ENCODE assay signal across 10 cellular contexts in the genomic region with DNA sequence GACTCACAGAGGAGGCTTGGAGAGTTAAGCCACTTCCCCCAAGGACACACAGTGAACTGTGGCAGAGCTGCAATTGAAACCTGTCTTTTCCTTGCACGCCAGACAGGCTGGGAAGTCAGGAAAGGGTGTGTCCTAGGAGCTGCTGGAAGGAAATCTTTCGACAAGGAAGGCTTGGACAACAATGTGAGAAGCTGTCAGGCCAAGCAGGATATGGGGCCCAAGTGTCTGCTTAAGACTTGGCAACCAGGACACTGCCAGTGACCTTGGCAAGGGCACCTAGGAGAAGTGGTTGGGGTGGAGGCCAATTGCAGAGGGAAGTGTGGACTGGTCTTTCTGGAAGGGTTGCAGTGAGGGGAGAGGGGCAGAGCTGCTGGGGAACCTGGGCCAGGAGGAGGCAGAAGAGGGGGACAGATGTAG. TPM values are rescaled to one million over a fixed set of nuclear protein-coding genes. Genes with fewer than 3 reads are reported as not detected.
DNase-seq lines count a peak whose midpoint lies in the region; ATAC-seq, FAIRE-seq and TF ChIP-seq lines count a peak whose summit lies in the region.
"Had no signal": no experiment of that assay in that cellular context is flagged by ENCODE, and none has a peak within 500 bp of the region (broad histone marks: within the 10 kb centered on the region; RNA-seq: fewer than 3 reads in every experiment).

No MANE protein-coding gene starts in this region.

- H3K36me3 ChIP-seq in breast epithelium (no peaks in the 10 kb centered on the region), lower lobe of right lung (no peaks in the 10 kb centered on the region)

- peak overlapping the region; percentile 47 for H3K27ac Mint-ChIP-seq in activated CD4-positive, alpha-beta memory T cell treated with anti-CD3 and anti-CD28 coated beads, Interleukin-2, amount 10 ng/mL, durations not matched to agents 7 days and 5 days
- no peak overlapping the region for H3K27ac Mint-ChIP-seq in activated CD4-positive, alpha-beta memory T cell treated with anti-CD3 and anti-CD28 coated beads for 36 hours
- peak overlapping the region; percentile 88 for H3K27ac Mint-ChIP-seq in type B pancreatic cell
- H3K27ac Mint-ChIP-seq in activated CD8-positive, alpha-beta memory T cell treated with anti-CD3 and anti-CD28 coated beads, Interleukin-2, amount 10 ng/mL, durations not matched to agents 7 days and 5 days = no peak overlapping the region

- H3K27me3 ChIP-seq in breast epithelium (no peaks in the 10 kb centered on the region), lower lobe of right lung (ENCODE audit: low read depth) (no peaks in the 10 kb centered on the region)

- no peaks in the 10 kb centered on the region for H3K9me3 ChIP-seq in breast epithelium
- no peaks in the 10 kb centered on the region for H3K9me3 ChIP-seq in lower lobe of right lung

- no peaks in the 10 kb centered on the region for H3K36me3 Mint-ChIP-seq in activated CD4-positive, alpha-beta memory T cell treated with anti-CD3 and anti-CD28 coated beads, Interleukin-2, amount 10 ng/mL, durations not matched to agents 7 days and 5 days (ENCODE audit: low read depth)
- no peaks in the 10 kb centered on the region for H3K36me3 Mint-ChIP-seq in activated CD4-positive, alpha-beta memory T cell treated with anti-CD3 and anti-CD28 coated beads for 36 hours
- no peaks in the 10 kb centered on the region for H3K36me3 Mint-ChIP-seq in type B pancreatic cell
- H3K36me3 Mint-ChIP-seq in activated CD8-positive, alpha-beta memory T cell treated with anti-CD3 and anti-CD28 coated beads, Interleukin-2, amount 10 ng/mL, durations not matched to agents 7 days and 5 days = no peaks in the 10 kb centered on the region

- FAIRE-seq in urothelium cell line (lab: Jason Lieb, UNC) = no peak

- CTCF ChIA-PET in activated CD4-positive, alpha-beta memory T cell treated with anti-CD3 and anti-CD28 coated beads, Interleukin-2, amount 10 ng/mL, durations not matched to agents 7 days and 5 days (lab: Charles Lee) = interaction anchor here (1.2 to 2.8 kb wide), 3 partner anchors 19 to 49 kb away, joined by 4 to 14 read pairs (median 6); a partner anchor contains a TSS
- CTCF ChIA-PET in activated CD4-positive, alpha-beta memory T cell treated with anti-CD3 and anti-CD28 coated beads for 36 hours (lab: Charles Lee) = interaction anchor here (1.8 to 3.4 kb wide), 3 partner anchors 19 to 50 kb away, joined by 8 to 30 read pairs (median 22); a partner anchor contains a TSS
- CTCF ChIA-PET in activated CD8-positive, alpha-beta memory T cell treated with anti-CD3 and anti-CD28 coated beads, Interleukin-2, amount 10 ng/mL, durations not matched to agents 7 days and 5 days (lab: Charles Lee) = interaction anchor here (0.8 to 5.2 kb wide), 5 partner anchors 19 to 68 kb away, joined by 3 to 26 read pairs (median 6); a partner anchor contains a TSS

- peak overlapping the region; percentile 52 to 75 for H3K27ac ChIP-seq in breast epithelium
- peak overlapping the region; percentile 85 for H3K27ac ChIP-seq in lower lobe of right lung

- intact Hi-C loops in activated CD4-positive, alpha-beta memory T cell treated with anti-CD3 and anti-CD28 coated beads for 36 hours (cut with micrococcal nuclease) = no loop called here
- intact Hi-C loops in breast epithelium (cut with DNase I; ENCODE audit: low total_unique reads) = loop anchor here (1.0 to 5.0 kb wide), 2 partner anchors 23 to 1028 kb away; no protein-coding TSS in a partner anchor
- intact Hi-C loops in lower lobe of right lung (cut with DNase I) = no loop called here

- TF ChIP-seq POLR2A in breast epithelium (IDR thresholded peaks at IDR 0.05) = no peak

- POLR2A ChIA-PET in activated CD4-positive, alpha-beta memory T cell treated with anti-CD3 and anti-CD28 coated beads, Interleukin-2, amount 10 ng/mL, durations not matched to agents 7 days and 5 days (lab: Charles Lee) = interaction anchor here (0.7 to 0.8 kb wide), 2 partner anchors 8 to 30 kb away, joined by 3 read pairs; no protein-coding TSS in a partner anchor
- POLR2A ChIA-PET in activated CD4-positive, alpha-beta memory T cell treated with anti-CD3 and anti-CD28 coated beads for 36 hours (lab: Charles Lee) = no interaction called here

- TF ChIP-seq CTCF in breast epithelium (IDR thresholded peaks at IDR 0.05) = no peak
- TF ChIP-seq CTCF in lower lobe of right lung (IDR thresholded peaks at IDR 0.05) = no peak
- TF ChIP-seq CTCF in type B pancreatic cell (conservative IDR thresholded peaks at IDR 0.05) = no peak

- H3K27me3 Mint-ChIP-seq in activated CD4-positive, alpha-beta memory T cell treated with anti-CD3 and anti-CD28 coated beads, Interleukin-2, amount 10 ng/mL, durations not matched to agents 7 days and 5 days = peaks cover 8% of the 10 kb centered on the region
- H3K27me3 Mint-ChIP-seq in activated CD4-positive, alpha-beta memory T cell treated with anti-CD3 and anti-CD28 coated beads for 36 hours = no peaks in the 10 kb centered on the region
- H3K27me3 Mint-ChIP-seq in type B pancreatic cell = peaks cover 16% of the 10 kb centered on the region
- peaks cover 7% of the 10 kb centered on the region for H3K27me3 Mint-ChIP-seq in activated CD8-positive, alpha-beta memory T cell treated with anti-CD3 and anti-CD28 coated beads, Interleukin-2, amount 10 ng/mL, durations not matched to agents 7 days and 5 days

- ATAC-seq in lower lobe of right lung = peak; percentile 2 to 21
- ATAC-seq in activated CD8-positive, alpha-beta memory T cell treated with anti-CD3 and anti-CD28 coated beads, Interleukin-2, amount 10 ng/mL, durations not matched to agents 7 days and 5 days = no peak
- ATAC-seq: left lobe of liver had no signal

- H3K4me3 Mint-ChIP-seq in activated CD4-positive, alpha-beta memory T cell treated with anti-CD3 and anti-CD28 coated beads, Interleukin-2, amount 10 ng/mL, durations not matched to agents 7 days and 5 days = no peak overlapping the region
- no peak overlapping the region for H3K4me3 Mint-ChIP-seq in activated CD4-positive, alpha-beta memory T cell treated with anti-CD3 and anti-CD28 coated beads for 36 hours
- H3K4me3 Mint-ChIP-seq in type B pancreatic cell = peak overlapping the region; percentile 36
- H3K4me3 Mint-ChIP-seq in activated CD8-positive, alpha-beta memory T cell treated with anti-CD3 and anti-CD28 coated beads, Interleukin-2, amount 10 ng/mL, durations not matched to agents 7 days and 5 days = no peak overlapping the region

- peaks cover 20% of the 10 kb centered on the region for H3K4me1 Mint-ChIP-seq in activated CD4-positive, alpha-beta memory T cell treated with anti-CD3 and anti-CD28 coated beads, Interleukin-2, amount 10 ng/mL, durations not matched to agents 7 days and 5 days
- H3K4me1 Mint-ChIP-seq in activated CD4-positive, alpha-beta memory T cell treated with anti-CD3 and anti-CD28 coated beads for 36 hours (ENCODE audit: low read depth) = peaks cover 27% of the 10 kb centered on the region
- H3K4me1 Mint-ChIP-seq in type B pancreatic cell (ENCODE audit: unreplicated experiment) = peaks cover 35% of the 10 kb centered on the region
- peaks cover 23% of the 10 kb centered on the region for H3K4me1 Mint-ChIP-seq in activated CD8-positive, alpha-beta memory T cell treated with anti-CD3 and anti-CD28 coated beads, Interleukin-2, amount 10 ng/mL, durations not matched to agents 7 days and 5 days

- DNase-seq in activated CD4-positive, alpha-beta memory T cell treated with anti-CD3 and anti-CD28 coated beads, Interleukin-2, amount 10 ng/mL, durations not matched to agents 7 days and 5 days = no peak
- no peak for DNase-seq in activated CD4-positive, alpha-beta memory T cell treated with anti-CD3 and anti-CD28 coated beads for 36 hours
- peak; percentile 48 to 62 for DNase-seq in breast epithelium (ENCODE audit: low spot score in 2 of 2)
- peak; percentile 70 for DNase-seq in lower lobe of right lung
- no peak for DNase-seq in type B pancreatic cell (ENCODE audit: extremely low spot score, unreplicated experiment)
- no peak for DNase-seq in activated CD8-positive, alpha-beta memory T cell treated with anti-CD3 and anti-CD28 coated beads, Interleukin-2, amount 10 ng/mL, durations not matched to agents 7 days and 5 days
- no peak for DNase-seq in stimulated activated naive CD4-positive, alpha-beta T cell (lab: John Stamatoyannopoulos, UW)
- no peak for DNase-seq in urothelium cell line (ENCODE audit: low spot score)
- DNase-seq: cortex of kidney had no signal

- peaks cover 3 to 21% of the 10 kb centered on the region in 2 donors for H3K4me1 ChIP-seq in breast epithelium
- H3K4me1 ChIP-seq in lower lobe of right lung = peaks cover 52% of the 10 kb centered on the region

- no peak overlapping the region for H3K4me3 ChIP-seq in breast epithelium
- no peak overlapping the region for H3K4me3 ChIP-seq in lower lobe of right lung

- H3K9me3 Mint-ChIP-seq in activated CD4-positive, alpha-beta memory T cell treated with anti-CD3 and anti-CD28 coated beads, Interleukin-2, amount 10 ng/mL, durations not matched to agents 7 days and 5 days = no peaks in the 10 kb centered on the region
- no peaks in the 10 kb centered on the region for H3K9me3 Mint-ChIP-seq in activated CD4-positive, alpha-beta memory T cell treated with anti-CD3 and anti-CD28 coated beads for 36 hours
- no peaks in the 10 kb centered on the region for H3K9me3 Mint-ChIP-seq in type B pancreatic cell
- no peaks in the 10 kb centered on the region for H3K9me3 Mint-ChIP-seq in activated CD8-positive, alpha-beta memory T cell treated with anti-CD3 and anti-CD28 coated beads, Interleukin-2, amount 10 ng/mL, durations not matched to agents 7 days and 5 days (ENCODE audit: low read depth)

RNA-seq across cellular contexts. Expression of a gene that starts 2.1 kb away (rescaled TPM):
- 1 to 10 TPM; 1.4 to 1.8 TPM for total RNA-seq in activated CD4-positive, alpha-beta memory T cell treated with anti-CD3 and anti-CD28 coated beads, Interleukin-2, amount 10 ng/mL, durations not matched to agents 7 days and 5 days
- 1 to 10 TPM; 3.3 to 3.9 TPM for total RNA-seq in activated CD4-positive, alpha-beta memory T cell treated with anti-CD3 and anti-CD28 coated beads for 36 hours
- total RNA-seq in breast epithelium (1 to 10 TPM; 3.0 to 7.8 (median 6.9) TPM), lower lobe of right lung (9.7 TPM), type B pancreatic cell (ENCODE audit: low replicate concordance) (0.83 and 2.7 TPM in 2 replicates)
- total RNA-seq in activated CD8-positive, alpha-beta memory T cell treated with anti-CD3 and anti-CD28 coated beads, Interleukin-2, amount 10 ng/mL, durations not matched to agents 7 days and 5 days = 1 to 10 TPM; 1.8 TPM

RNA-seq across cellular contexts. Expression of a gene that starts 21.3 kb away (rescaled TPM):
- under 1 TPM; 0.45 to 0.65 TPM for total RNA-seq in activated CD4-positive, alpha-beta memory T cell treated with anti-CD3 and anti-CD28 coated beads, Interleukin-2, amount 10 ng/mL, durations not matched to agents 7 days and 5 days
- total RNA-seq in activated CD4-positive, alpha-beta memory T cell treated with anti-CD3 and anti-CD28 coated beads for 36 hours = under 1 TPM; 0.43 to 0.44 TPM
- 1 to 10 TPM; 1.2 to 3.5 (median 2.0) TPM for total RNA-seq in breast epithelium
- 8.7 TPM for total RNA-seq in lower lobe of right lung
- 0.36 TPM in 1 of 2 replicates, not detected in the other for total RNA-seq in type B pancreatic cell (ENCODE audit: low replicate concordance)
- under 1 TPM; 0.58 to 0.61 TPM for total RNA-seq in activated CD8-positive, alpha-beta memory T cell treated with anti-CD3 and anti-CD28 coated beads, Interleukin-2, amount 10 ng/mL, durations not matched to agents 7 days and 5 days

RNA-seq across cellular contexts. Expression of a gene that starts 48.9 kb away (rescaled TPM):
- 10 to 100 TPM; 42.8 to 43.9 TPM for total RNA-seq in activated CD4-positive, alpha-beta memory T cell treated with anti-CD3 and anti-CD28 coated beads, Interleukin-2, amount 10 ng/mL, durations not matched to agents 7 days and 5 days
- total RNA-seq in activated CD4-positive, alpha-beta memory T cell treated with anti-CD3 and anti-CD28 coated beads for 36 hours = 10 to 100 TPM; 38.8 to 42.4 TPM
- total RNA-seq in breast epithelium (10 to 100 TPM; 21.6 to 34.1 (median 25.9) TPM), lower lobe of right lung (40.3 TPM), type B pancreatic cell (ENCODE audit: low replicate concordance) (54.9 and 58.2 TPM in 2 replicates)
- total RNA-seq in activated CD8-positive, alpha-beta memory T cell treated with anti-CD3 and anti-CD28 coated beads, Interleukin-2, amount 10 ng/mL, durations not matched to agents 7 days and 5 days = 10 to 100 TPM; 46.3 to 48.7 TPM

Comparison
In these comparisons a context has a peak if more than half of its experiments do, and no peak if none do; other contexts are left out.
1. H3K27ac Mint-ChIP-seq: peak in activated CD4-positive, alpha-beta memory T cell treated with anti-CD3 and anti-CD28 coated beads, Interleukin-2, amount 10 ng/mL, durations not matched to agents 7 days and 5 days (single experiment) and type B pancreatic cell (single experiment); none in activated CD4-positive, alpha-beta memory T cell treated with anti-CD3 and anti-CD28 coated beads for 36 hours (single experiment) and activated CD8-positive, alpha-beta memory T cell treated with anti-CD3 and anti-CD28 coated beads, Interleukin-2, amount 10 ng/mL, durations not matched to agents 7 days and 5 days (single experiment).
2. DNase-seq: peak in breast epithelium (2 of 2) and lower lobe of right lung (single experiment); none in activated CD4-positive, alpha-beta memory T cell treated with anti-CD3 and anti-CD28 coated beads, Interleukin-2, amount 10 ng/mL, durations not matched to agents 7 days and 5 days (single experiment), activated CD4-positive, alpha-beta memory T cell treated with anti-CD3 and anti-CD28 coated beads for 36 hours (single experiment), type B pancreatic cell (single experiment), activated CD8-positive, alpha-beta memory T cell treated with anti-CD3 and anti-CD28 coated beads, Interleukin-2, amount 10 ng/mL, durations not matched to agents 7 days and 5 days (single experiment), stimulated activated naive CD4-positive, alpha-beta T cell (0 of 6) and urothelium cell line (single experiment).